Comparison of ENCODE assay signal across 8 cellular contexts in the genomic region with DNA sequence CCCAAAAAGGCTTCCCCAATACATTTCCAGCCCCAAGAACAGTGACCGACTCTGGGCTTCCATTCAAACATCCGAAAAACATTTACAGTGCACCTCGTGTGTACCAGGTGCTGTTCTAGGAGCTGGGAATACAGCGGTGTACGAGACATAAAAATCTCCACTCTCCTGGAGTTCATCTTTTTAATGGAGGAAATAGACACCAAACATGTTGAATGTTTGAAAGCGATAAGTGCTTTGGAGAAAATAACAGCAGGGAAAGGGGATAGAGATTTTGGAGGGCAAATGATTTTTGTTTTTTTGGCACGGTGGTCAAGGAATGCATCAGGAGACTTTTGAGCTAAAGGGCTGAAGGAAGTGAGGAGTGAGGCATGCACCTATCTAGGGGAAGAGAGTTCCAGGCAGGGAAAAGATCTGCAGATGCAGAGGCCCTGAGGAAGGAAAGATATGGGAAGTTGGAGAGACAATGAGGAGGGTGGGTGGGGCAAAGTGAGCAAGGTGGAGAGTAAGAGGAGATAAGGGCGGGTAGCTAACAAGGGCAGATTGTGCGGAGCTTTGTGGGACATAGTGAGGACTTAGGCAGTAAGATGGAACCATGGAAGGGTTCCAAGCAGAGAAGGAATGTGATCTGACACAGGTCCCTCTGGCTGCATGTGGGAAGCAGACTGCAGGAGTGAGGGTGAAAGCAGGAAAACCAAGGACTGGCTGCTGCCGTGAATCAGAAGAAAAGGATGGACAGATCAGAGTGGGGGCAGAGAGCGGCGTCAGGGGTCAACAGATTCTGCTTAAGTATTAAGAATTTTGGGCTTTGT. TPM values are rescaled to one million over a fixed set of nuclear protein-coding genes. Genes with fewer than 3 reads are reported as not detected.
DNase-seq lines count a peak whose midpoint lies in the region; ATAC-seq and TF ChIP-seq lines count a peak whose summit lies in the region.

No MANE protein-coding gene starts in this region.

- H3K4me1 Mint-ChIP-seq in CD4-positive, alpha-beta T cell (ENCODE audit: low read depth): peaks cover 50% of the 10 kb centered on the region
- H3K4me1 Mint-ChIP-seq in naive B cell: peaks cover 39 to 45% (median 45%) of the 10 kb centered on the region in 3 donors

- H3K9me3 ChIP-seq in CD4-positive, alpha-beta T cell (ENCODE audit: control insufficient read depth, low read length): no peaks in the 10 kb centered on the region
- no peaks in the 10 kb centered on the region for H3K9me3 ChIP-seq in MM.1S (replicated peaks; ENCODE audit: insufficient read depth, low read length)

- H3K9me2 ChIP-seq in MM.1S (replicated peaks; ENCODE audit: insufficient read depth, low read length): no peaks in the 10 kb centered on the region

- H3K4me2 ChIP-seq in MM.1S (ENCODE audit: low read depth, low read length): peak overlapping the region; percentile 93

- H3K9ac ChIP-seq in MM.1S (ENCODE audit: low read length): peak overlapping the region; percentile 50; the same call in 1 of the 2 replicates

- POLR2A ChIA-PET in CD4-positive, alpha-beta T cell (lab: Charles Lee): interaction anchor here (0.9 to 2.5 kb wide), 7 partner anchors 13 to 501 kb away, joined by 3 to 44 read pairs (median 4); a partner anchor contains a TSS

- H3K36me3 Mint-ChIP-seq in CD4-positive, alpha-beta T cell (ENCODE audit: low read depth): peaks cover 11% of the 10 kb centered on the region
- H3K36me3 Mint-ChIP-seq in naive B cell: no peaks in the 10 kb centered on the region

- peak overlapping the region; percentile 85 for H3K4me3 Mint-ChIP-seq in CD4-positive, alpha-beta T cell
- peak overlapping the region; percentile 88 to 96 (median 92) for H3K4me3 Mint-ChIP-seq in naive B cell

- DNase-seq in CD4-positive, alpha-beta T cell: no peak
- no peak for DNase-seq in MM.1S
- DNase-seq in dorsolateral prefrontal cortex: no peak
- no peak for DNase-seq in naive B cell
- DNase-seq in NCI-H1694 treated with DMSO at 0.1 percent for 48 hours (lab: John Stamatoyannopoulos, UW): no peak
- DNase-seq in activated effector memory CD4-positive, alpha-beta T cell treated with Interleukin-2 at 50 U/mL for 16 hours: no peak
- no peak for DNase-seq in SHP77 (lab: John Stamatoyannopoulos, UW)

- peaks cover 18% of the 10 kb centered on the region for H3F3A ChIP-seq in MM.1S (ENCODE audit: insufficient read depth, low read length)

- H3K27me3 Mint-ChIP-seq in CD4-positive, alpha-beta T cell: no peaks in the 10 kb centered on the region
- peaks cover 4 to 18% (median 16%) of the 10 kb centered on the region in 3 donors for H3K27me3 Mint-ChIP-seq in naive B cell

- H3K27ac ChIP-seq in CD4-positive, alpha-beta T cell (ENCODE audit: low read depth, low read length): peak overlapping the region; percentile 87
- H3K27ac ChIP-seq in MM.1S (ENCODE audit: low read length) (peak overlapping the region; percentile 19; the same call in 1 of the 2 replicates), dorsolateral prefrontal cortex (peak overlapping the region; percentile 27 to 96 (median 85))

- H2AFZ ChIP-seq in MM.1S (ENCODE audit: low read length): peak overlapping the region; percentile 64

- H3K9me3 Mint-ChIP-seq in CD4-positive, alpha-beta T cell: no peaks in the 10 kb centered on the region
- H3K9me3 Mint-ChIP-seq in naive B cell: no peaks in the 10 kb centered on the region

- peak overlapping the region; percentile 92 for H3K27ac Mint-ChIP-seq in CD4-positive, alpha-beta T cell
- H3K27ac Mint-ChIP-seq in naive B cell: peak overlapping the region; percentile 93 to 98 (median 97)

- CTCF ChIA-PET in CD4-positive, alpha-beta T cell (lab: Charles Lee): interaction anchor here (1.0 to 1.3 kb wide), 2 partner anchors 13 to 54 kb away, joined by 4 to 5 read pairs; a partner anchor contains a TSS

- no peak for TF ChIP-seq CTCF in CD4-positive, alpha-beta T cell (IDR thresholded peaks at IDR 0.05)
- TF ChIP-seq CTCF in MM.1S (IDR thresholded peaks at IDR 0.05; ENCODE audit: low read length) (no peak), dorsolateral prefrontal cortex (IDR thresholded peaks at IDR 0.05 in 54 of 56, conservative IDR thresholded peaks at IDR 0.05 in 2 of 56; ENCODE audit: low read depth in 1 of 56, partially characterized antibody in 56 of 56) (peak in 1 of 56 donors; percentile 1)

- H3K27me3 ChIP-seq in CD4-positive, alpha-beta T cell (ENCODE audit: control insufficient read depth, insufficient read depth, low read length): no peaks in the 10 kb centered on the region
- no peaks in the 10 kb centered on the region for H3K27me3 ChIP-seq in MM.1S (replicated peaks; ENCODE audit: insufficient read depth, low read length)
- no peaks in the 10 kb centered on the region for H3K27me3 ChIP-seq in dorsolateral prefrontal cortex

- no peak for ATAC-seq in CD4-positive, alpha-beta T cell (ENCODE audit: poor library complexity)
- ATAC-seq in naive B cell (ENCODE audit: low read depth in 2 of 2) (no peak), HG02981 (IDR thresholded peaks at IDR 0.05; ENCODE audit: unreplicated experiment) (no peak)

- H3K36me3 ChIP-seq in MM.1S (replicated peaks; ENCODE audit: insufficient read depth, low read length): no peaks in the 10 kb centered on the region

- peaks cover 18% of the 10 kb centered on the region; the same call in 1 of the 2 replicates for H4K20me1 ChIP-seq in MM.1S (ENCODE audit: insufficient read depth, low read length)

- H3K4me3 ChIP-seq in MM.1S (ENCODE audit: low read length) (peak overlapping the region; percentile 98; the same call in 1 of the 2 replicates), dorsolateral prefrontal cortex (peak overlapping the region; percentile 60 to 99 (median 89))

- intact Hi-C loops in CD4-positive, alpha-beta T cell (cut with DNase I, micrococcal nuclease): loop anchor here (1.0 to 10.0 kb wide), 2 partner anchors 13 to 292 kb away; a partner anchor contains a TSS
- intact Hi-C loops in dorsolateral prefrontal cortex (cut with DNase I): loop anchor here (2.0 to 10.0 kb wide), 2 partner anchors 124 to 302 kb away; a partner anchor contains a TSS

- H3K4me1 ChIP-seq in MM.1S (ENCODE audit: low read length): peaks cover 30% of the 10 kb centered on the region

- peaks cover 43% of the 10 kb centered on the region for H3K79me2 ChIP-seq in MM.1S (ENCODE audit: low read length)

RNA-seq across cellular contexts. Expression of a gene that starts 0.7 kb away (rescaled TPM):
- total RNA-seq in CD4-positive, alpha-beta T cell: 100 to 1,000 TPM; 267 to 287 TPM
- total RNA-seq in dorsolateral prefrontal cortex: 100 to 1,000 TPM in 1 of 120 experiments, 10 to 100 TPM in 119; 43.4 to 102 (median 66.4) TPM
- 100 to 1,000 TPM; 169 to 203 (median 179) TPM for polyA plus RNA-seq in naive B cell (ENCODE audit: low read depth in 6 of 6)

RNA-seq across cellular contexts. Expression of a gene that starts 12.9 kb away (rescaled TPM):
- total RNA-seq in CD4-positive, alpha-beta T cell: 10 to 100 TPM; 18.9 to 19.4 TPM
- total RNA-seq in dorsolateral prefrontal cortex: 10 to 100 TPM; 19.2 to 46.1 (median 32.8) TPM
- 10 to 100 TPM in 4 of 6 donors, 1 to 10 TPM in 2; 8.8 to 15.9 (median 10.5) TPM for polyA plus RNA-seq in naive B cell (ENCODE audit: low read depth in 6 of 6)

Comparison
In these comparisons a context has a peak if more than half of its experiments do, and no peak if none do; other contexts are left out.
1. H3K27ac ChIP-seq: peak in every context shown above with its lines; median percentile 87 in CD4-positive, alpha-beta T cell; 85 in dorsolateral prefrontal cortex; 19 in MM.1S.